Comparison of ENCODE assay signal across 1 cellular context in the genomic region with DNA sequence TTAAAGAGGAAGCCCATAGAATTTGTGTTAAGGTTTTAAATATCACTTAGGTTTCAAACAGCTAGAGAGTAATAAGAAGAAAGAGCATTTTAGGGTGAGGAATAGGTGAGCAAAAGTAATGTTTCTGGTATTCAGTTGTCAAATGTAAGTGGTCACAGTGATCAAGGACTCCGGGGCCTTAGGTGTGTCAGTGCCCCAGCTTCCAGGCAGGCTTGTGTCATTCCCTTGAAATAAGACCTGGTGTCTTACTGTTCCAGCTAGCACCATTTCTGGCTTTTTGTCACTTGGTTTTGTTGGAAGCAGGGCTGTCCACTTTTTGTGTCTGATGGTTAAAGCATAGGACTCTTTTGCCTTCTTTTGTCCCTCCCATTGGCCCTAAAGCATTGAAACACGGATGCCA.
TF ChIP-seq lines count a peak whose summit lies in the region.

No MANE protein-coding gene starts in this region.

TF ChIP-seq in K562, 482 proteins besides CTCF, POLR2A, EP300 and RAD21 (continued from another document):
- TF ChIP-seq, protein P1, sequence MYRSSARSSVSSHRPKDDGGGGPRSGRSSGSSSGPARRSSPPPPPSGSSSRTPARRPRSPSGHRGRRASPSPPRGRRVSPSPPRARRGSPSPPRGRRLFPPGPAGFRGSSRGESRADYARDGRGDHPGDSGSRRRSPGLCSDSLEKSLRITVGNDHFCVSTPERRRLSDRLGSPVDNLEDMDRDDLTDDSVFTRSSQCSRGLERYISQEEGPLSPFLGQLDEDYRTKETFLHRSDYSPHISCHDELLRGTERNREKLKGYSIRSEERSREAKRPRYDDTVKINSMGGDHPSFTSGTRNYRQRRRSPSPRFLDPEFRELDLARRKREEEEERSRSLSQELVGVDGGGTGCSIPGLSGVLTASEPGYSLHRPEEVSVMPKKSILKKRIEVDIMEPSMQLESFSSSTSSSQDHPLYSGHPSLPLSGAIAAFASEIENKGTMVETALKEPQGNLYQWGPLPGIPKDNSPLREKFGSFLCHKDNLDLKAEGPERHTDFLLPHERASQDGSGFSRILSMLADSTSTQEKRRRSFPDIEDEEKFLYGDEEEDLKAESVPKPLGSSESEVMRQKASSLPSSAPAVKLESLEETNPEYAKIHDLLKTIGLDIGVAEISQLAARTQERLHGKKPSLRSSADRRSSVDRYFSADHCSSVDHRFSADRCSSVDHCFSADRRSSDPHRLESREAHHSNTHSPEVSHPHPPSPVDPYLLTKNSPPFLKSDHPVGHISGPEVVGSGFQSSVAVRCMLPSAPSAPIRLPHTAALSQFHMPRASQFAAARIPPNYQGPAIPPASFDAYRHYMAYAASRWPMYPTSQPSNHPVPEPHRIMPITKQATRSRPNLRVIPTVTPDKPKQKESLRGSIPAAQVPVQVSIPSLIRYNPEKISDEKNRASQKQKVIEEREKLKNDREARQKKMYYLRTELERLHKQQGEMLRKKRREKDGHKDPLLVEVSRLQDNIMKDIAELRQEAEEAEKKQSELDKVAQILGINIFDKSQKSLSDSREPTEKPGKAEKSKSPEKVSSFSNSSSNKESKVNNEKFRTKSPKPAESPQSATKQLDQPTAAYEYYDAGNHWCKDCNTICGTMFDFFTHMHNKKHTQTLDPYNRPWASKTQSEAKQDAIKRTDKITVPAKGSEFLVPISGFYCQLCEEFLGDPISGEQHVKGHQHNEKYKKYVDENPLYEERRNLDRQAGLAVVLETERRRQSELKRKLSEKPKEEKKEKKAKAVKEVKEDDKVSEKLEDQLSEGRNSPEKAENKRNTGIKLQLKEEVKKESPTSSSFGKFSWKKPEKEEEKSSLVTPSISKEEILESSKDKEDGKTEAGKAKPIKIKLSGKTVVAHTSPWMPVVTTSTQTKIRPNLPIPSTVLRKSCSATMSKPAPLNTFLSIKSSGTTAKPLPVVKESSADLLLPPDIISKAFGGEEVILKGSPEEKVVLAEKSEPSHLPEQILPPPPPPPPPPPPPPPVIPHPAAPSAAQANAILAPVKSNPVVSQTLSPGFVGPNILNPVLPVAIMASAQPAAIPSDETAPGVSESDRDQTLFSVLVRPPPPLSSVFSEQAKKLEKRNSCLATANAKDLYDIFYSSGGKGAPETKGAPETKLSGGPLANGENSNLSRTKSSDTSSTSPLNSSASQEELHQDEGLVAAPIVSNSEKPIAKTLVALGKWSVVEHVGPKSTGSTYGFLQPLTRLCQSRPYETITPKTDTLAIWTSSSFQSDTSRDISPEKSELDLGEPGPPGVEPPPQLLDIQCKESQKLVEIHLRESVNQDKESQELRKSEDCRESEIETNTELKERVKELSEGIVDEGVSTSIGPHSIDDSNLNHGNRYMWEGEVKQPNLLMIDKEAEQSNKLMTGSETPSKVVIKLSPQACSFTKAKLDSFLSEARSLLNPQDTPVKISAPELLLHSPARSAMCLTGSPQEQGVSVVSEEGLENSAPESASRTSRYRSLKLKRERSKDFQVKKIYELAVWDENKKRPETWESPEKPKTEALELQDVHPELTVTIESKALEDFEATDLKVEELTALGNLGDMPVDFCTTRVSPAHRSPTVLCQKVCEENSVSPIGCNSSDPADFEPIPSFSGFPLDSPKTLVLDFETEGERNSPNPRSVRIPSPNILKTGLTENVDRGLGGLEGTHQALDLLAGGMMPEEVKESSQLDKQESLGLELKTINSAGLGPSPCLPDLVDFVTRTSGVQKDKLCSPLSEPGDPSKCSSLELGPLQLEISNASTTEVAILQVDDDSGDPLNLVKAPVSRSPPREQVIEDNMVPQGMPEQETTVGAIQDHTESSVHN (IDR thresholded peaks at IDR 0.05; ENCODE audit: borderline replicate concordance in 1 of 2, low read depth in 1 of 2) = no peak
- TF ChIP-seq ZNF707 (CRISPR knock-in tag; conservative IDR thresholded peaks at IDR 0.05) (no peak), NFRKB (IDR thresholded peaks at IDR 0.05; ENCODE audit: low read depth) (no peak), POLR2AphosphoS5 (IDR thresholded peaks at IDR 0.05; ENCODE audit: control insufficient read depth, insufficient read depth, low read depth, low read length) (no peak), NCOA1 (IDR thresholded peaks at IDR 0.05; ENCODE audit: low read depth) (no peak), SRF (CRISPR knock-in tag; IDR thresholded peaks at IDR 0.05) (no peak), HOXB6 (CRISPR knock-in tag; IDR thresholded peaks at IDR 0.05; ENCODE audit: borderline replicate concordance) (no peak), POLR2H (tag; IDR thresholded peaks at IDR 0.05; ENCODE audit: low read depth) (no peak), KAT7 (CRISPR knock-in tag; IDR thresholded peaks at IDR 0.05; ENCODE audit: borderline replicate concordance) (no peak)
- TF ChIP-seq, protein P2, sequence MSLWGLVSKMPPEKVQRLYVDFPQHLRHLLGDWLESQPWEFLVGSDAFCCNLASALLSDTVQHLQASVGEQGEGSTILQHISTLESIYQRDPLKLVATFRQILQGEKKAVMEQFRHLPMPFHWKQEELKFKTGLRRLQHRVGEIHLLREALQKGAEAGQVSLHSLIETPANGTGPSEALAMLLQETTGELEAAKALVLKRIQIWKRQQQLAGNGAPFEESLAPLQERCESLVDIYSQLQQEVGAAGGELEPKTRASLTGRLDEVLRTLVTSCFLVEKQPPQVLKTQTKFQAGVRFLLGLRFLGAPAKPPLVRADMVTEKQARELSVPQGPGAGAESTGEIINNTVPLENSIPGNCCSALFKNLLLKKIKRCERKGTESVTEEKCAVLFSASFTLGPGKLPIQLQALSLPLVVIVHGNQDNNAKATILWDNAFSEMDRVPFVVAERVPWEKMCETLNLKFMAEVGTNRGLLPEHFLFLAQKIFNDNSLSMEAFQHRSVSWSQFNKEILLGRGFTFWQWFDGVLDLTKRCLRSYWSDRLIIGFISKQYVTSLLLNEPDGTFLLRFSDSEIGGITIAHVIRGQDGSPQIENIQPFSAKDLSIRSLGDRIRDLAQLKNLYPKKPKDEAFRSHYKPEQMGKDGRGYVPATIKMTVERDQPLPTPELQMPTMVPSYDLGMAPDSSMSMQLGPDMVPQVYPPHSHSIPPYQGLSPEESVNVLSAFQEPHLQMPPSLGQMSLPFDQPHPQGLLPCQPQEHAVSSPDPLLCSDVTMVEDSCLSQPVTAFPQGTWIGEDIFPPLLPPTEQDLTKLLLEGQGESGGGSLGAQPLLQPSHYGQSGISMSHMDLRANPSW (CRISPR knock-in tag; IDR thresholded peaks at IDR 0.05) = no peak
- TF ChIP-seq, protein P3, sequence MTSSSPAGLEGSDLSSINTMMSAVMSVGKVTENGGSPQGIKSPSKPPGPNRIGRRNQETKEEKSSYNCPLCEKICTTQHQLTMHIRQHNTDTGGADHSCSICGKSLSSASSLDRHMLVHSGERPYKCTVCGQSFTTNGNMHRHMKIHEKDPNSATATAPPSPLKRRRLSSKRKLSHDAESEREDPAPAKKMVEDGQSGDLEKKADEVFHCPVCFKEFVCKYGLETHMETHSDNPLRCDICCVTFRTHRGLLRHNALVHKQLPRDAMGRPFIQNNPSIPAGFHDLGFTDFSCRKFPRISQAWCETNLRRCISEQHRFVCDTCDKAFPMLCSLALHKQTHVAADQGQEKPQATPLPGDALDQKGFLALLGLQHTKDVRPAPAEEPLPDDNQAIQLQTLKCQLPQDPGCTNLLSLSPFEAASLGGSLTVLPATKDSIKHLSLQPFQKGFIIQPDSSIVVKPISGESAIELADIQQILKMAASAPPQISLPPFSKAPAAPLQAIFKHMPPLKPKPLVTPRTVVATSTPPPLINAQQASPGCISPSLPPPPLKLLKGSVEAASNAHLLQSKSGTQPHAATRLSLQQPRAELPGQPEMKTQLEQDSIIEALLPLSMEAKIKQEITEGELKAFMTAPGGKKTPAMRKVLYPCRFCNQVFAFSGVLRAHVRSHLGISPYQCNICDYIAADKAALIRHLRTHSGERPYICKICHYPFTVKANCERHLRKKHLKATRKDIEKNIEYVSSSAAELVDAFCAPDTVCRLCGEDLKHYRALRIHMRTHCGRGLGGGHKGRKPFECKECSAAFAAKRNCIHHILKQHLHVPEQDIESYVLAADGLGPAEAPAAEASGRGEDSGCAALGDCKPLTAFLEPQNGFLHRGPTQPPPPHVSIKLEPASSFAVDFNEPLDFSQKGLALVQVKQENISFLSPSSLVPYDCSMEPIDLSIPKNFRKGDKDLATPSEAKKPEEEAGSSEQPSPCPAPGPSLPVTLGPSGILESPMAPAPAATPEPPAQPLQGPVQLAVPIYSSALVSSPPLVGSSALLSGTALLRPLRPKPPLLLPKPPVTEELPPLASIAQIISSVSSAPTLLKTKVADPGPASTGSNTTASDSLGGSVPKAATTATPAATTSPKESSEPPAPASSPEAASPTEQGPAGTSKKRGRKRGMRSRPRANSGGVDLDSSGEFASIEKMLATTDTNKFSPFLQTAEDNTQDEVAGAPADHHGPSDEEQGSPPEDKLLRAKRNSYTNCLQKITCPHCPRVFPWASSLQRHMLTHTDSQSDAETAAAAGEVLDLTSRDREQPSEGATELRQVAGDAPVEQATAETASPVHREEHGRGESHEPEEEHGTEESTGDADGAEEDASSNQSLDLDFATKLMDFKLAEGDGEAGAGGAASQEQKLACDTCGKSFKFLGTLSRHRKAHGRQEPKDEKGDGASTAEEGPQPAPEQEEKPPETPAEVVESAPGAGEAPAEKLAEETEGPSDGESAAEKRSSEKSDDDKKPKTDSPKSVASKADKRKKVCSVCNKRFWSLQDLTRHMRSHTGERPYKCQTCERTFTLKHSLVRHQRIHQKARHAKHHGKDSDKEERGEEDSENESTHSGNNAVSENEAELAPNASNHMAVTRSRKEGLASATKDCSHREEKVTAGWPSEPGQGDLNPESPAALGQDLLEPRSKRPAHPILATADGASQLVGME (CRISPR knock-in tag; IDR thresholded peaks at IDR 0.05) = no peak
TF ChIP-seq in K562: peak in this region for 0.
